ENCODE assay signal across 8 cellular contexts in genomic region chr16:59941581-59941980, GRCh38.
"Had no signal": no experiment of that assay in that cellular context is flagged by ENCODE, and none has a peak within 500 bp of the region (broad histone marks: within the 10 kb centered on the region; RNA-seq: fewer than 3 reads in every experiment).

No MANE protein-coding gene starts in this region.

- DNase-seq: GDM1, GF-D8 had no signal

- FAIRE-seq: G401.6, GM12878, GM12891, GM12892, GM18507, GM19239 had no signal

- ATAC-seq: GM12878 had no signal

- H3K4me3 ChIP-seq: GM12878 had no signal
